ENCODE assay signal across 25 cellular contexts in the genomic region with DNA sequence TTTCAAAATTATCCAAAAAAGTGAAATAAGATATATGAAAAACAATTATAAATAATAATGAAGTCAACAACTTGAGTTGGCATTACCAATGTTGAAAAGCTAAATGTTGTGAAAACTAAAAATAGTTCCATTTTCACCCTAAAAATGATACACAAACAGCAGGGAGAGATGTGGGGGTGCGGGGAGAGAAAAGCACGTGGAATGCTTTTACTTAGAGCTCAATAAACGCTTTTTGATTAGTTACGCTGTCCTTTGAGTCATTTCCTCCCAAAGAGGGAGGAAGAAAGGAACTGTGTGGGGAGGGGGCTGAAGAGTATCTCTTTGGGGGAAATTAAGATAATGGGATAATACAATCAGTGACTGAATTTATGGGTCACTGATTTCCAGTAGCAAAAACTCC.
"Had no signal": no experiment of that assay in that cellular context is flagged by ENCODE, and none has a peak within 500 bp of the region (broad histone marks: within the 10 kb centered on the region; RNA-seq: fewer than 3 reads in every experiment).

No MANE protein-coding gene starts in this region.

- DNase-seq: effector memory CD8-positive, alpha-beta T cell; esophagus squamous epithelium; foreskin fibroblast; kidney; left cardiac atrium; left ventricle myocardium superior; mesenchymal stem cell; midbrain; psoas muscle; retina; right lobe of liver; spleen; stimulated activated CD4-positive, alpha-beta T cell treated with anti-CD3 and anti-CD28 coated beads, Interleukin-15, amount 100 ng/mL, for 24 hours; stimulated activated CD4-positive, alpha-beta T cell treated with anti-CD3 and anti-CD28 coated beads, Interleukin-1b, Interleukin-23, amount 100 ng/mL, for 48 hours; stimulated activated CD4-positive, alpha-beta T cell treated with anti-CD3 and anti-CD28 coated beads, Interleukin-4, amount 100 ng/mL, for 4 hours; stimulated activated naive B cell treated with anti-CD40 and anti-IgM and Interleukin-4, amounts not matched to agents 10 μg/mL and 1 μg/mL and 100 μg/mL, for 72 hours; stimulated activated naive CD8-positive, alpha-beta T cell treated with anti-CD3 and anti-CD28 coated beads, Interleukin-15, amount 100 ng/mL, for 72 hours; testis; upper lobe of right lung had no signal

- H3K27me3 Mint-ChIP-seq: effector memory CD8-positive, alpha-beta T cell had no signal

- ATAC-seq: effector memory CD8-positive, alpha-beta T cell; left cardiac atrium; left ventricle myocardium superior; natural killer cell treated with Interleukin-12 subunit alpha and Interleukin-12 subunit beta and Interleukin-15 and Interleukin-18, amount 100 ng/mL, for 72 hours; psoas muscle; right lobe of liver; stimulated activated naive B cell treated with anti-CD40 and anti-IgM and Interleukin-4, amounts not matched to agents 10 μg/mL and 1 μg/mL and 100 μg/mL, for 72 hours; stimulated activated naive CD8-positive, alpha-beta T cell treated with anti-CD3 and anti-CD28 coated beads, Interleukin-15, amount 100 ng/mL, for 72 hours; upper lobe of right lung had no signal

- H3K36me3 Mint-ChIP-seq: natural killer cell treated with Interleukin-12 subunit alpha and Interleukin-12 subunit beta and Interleukin-15 and Interleukin-18, amount 100 ng/mL, for 72 hours; stimulated activated naive B cell treated with anti-CD40 and anti-IgM and Interleukin-4, amounts not matched to agents 10 μg/mL and 1 μg/mL and 100 μg/mL, for 72 hours had no signal

- H3K27me3 ChIP-seq: esophagus squamous epithelium, hepatocyte, neutrophil, right lobe of liver, spleen, testis, tibial nerve, upper lobe of right lung, vagina had no signal

- H3K36me3 ChIP-seq: neutrophil, right lobe of liver, spleen, tibial nerve, upper lobe of right lung, vagina had no signal

- H3K4me1 Mint-ChIP-seq: stimulated activated naive B cell treated with anti-CD40 and anti-IgM and Interleukin-4, amounts not matched to agents 10 μg/mL and 1 μg/mL and 100 μg/mL, for 72 hours; stimulated activated naive CD8-positive, alpha-beta T cell treated with anti-CD3 and anti-CD28 coated beads, Interleukin-15, amount 100 ng/mL, for 72 hours had no signal

- H3K27ac Mint-ChIP-seq: effector memory CD8-positive, alpha-beta T cell; natural killer cell treated with Interleukin-12 subunit alpha and Interleukin-12 subunit beta and Interleukin-15 and Interleukin-18, amount 100 ng/mL, for 72 hours; stimulated activated naive B cell treated with anti-CD40 and anti-IgM and Interleukin-4, amounts not matched to agents 10 μg/mL and 1 μg/mL and 100 μg/mL, for 72 hours had no signal

- H2AFZ ChIP-seq: hepatocyte had no signal

- H3K4me2 ChIP-seq: hepatocyte had no signal

- H3K4me3 ChIP-seq: esophagus squamous epithelium, hepatocyte, lung, psoas muscle, right lobe of liver, spleen, testis, tibial nerve, upper lobe of right lung, vagina had no signal

- H3K9me3 ChIP-seq: esophagus squamous epithelium, neutrophil, psoas muscle, right lobe of liver, spleen, testis, tibial nerve, upper lobe of right lung, vagina had no signal

- H3K27ac ChIP-seq: esophagus squamous epithelium, hepatocyte, neutrophil, psoas muscle, right lobe of liver, spleen, testis, tibial nerve, upper lobe of right lung, vagina had no signal

- H3K4me3 Mint-ChIP-seq: effector memory CD8-positive, alpha-beta T cell; natural killer cell treated with Interleukin-12 subunit alpha and Interleukin-12 subunit beta and Interleukin-15 and Interleukin-18, amount 100 ng/mL, for 72 hours; stimulated activated naive B cell treated with anti-CD40 and anti-IgM and Interleukin-4, amounts not matched to agents 10 μg/mL and 1 μg/mL and 100 μg/mL, for 72 hours; stimulated activated naive CD8-positive, alpha-beta T cell treated with anti-CD3 and anti-CD28 coated beads, Interleukin-15, amount 100 ng/mL, for 72 hours had no signal

- H3K9me3 Mint-ChIP-seq: natural killer cell treated with Interleukin-12 subunit alpha and Interleukin-12 subunit beta and Interleukin-15 and Interleukin-18, amount 100 ng/mL, for 72 hours; stimulated activated naive CD8-positive, alpha-beta T cell treated with anti-CD3 and anti-CD28 coated beads, Interleukin-15, amount 100 ng/mL, for 72 hours had no signal

- FAIRE-seq: kidney had no signal

- H3K4me1 ChIP-seq: right lobe of liver had no signal
